In the genomic region with DNA sequence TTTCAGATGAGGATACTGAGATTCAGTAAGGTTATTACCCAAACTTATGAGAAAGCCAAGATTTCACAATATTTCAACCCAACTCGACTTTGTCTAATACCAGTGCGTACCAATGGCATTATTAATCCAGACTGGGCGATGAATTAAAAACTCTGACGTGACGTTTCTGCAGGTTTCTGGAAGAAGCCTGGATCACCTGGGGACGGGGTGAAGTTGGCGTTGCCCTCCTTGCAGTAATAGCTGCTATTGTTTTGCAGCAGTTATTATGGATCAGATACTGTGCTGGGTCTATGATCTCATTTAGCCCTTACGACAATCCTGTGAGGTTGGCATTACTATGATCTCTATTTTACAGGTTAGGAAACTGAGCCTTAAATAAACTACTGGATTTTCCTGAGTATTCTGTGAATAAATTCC, we compare ENCODE assay signal across 1 cellular context.
TF ChIP-seq lines count a peak whose summit lies in the region.

No MANE protein-coding gene starts in this region.

TF ChIP-seq in K562, 482 proteins besides CTCF, POLR2A, EP300 and RAD21 (continued from another document and continues in another):
- TF ChIP-seq ZBTB7A (IDR thresholded peaks at IDR 0.05; ENCODE audit: borderline replicate concordance, control insufficient read depth, low read depth, low read length) (no peak), LARP7 (IDR thresholded peaks at IDR 0.05) (no peak), C11orf30 (IDR thresholded peaks at IDR 0.05; ENCODE audit: low read depth) (no peak), PML (IDR thresholded peaks at IDR 0.05; ENCODE audit: low read length) (no peak), ZNF57 (CRISPR knock-in tag; IDR thresholded peaks at IDR 0.05) (no peak), ZNF586 (CRISPR knock-in tag; conservative IDR thresholded peaks at IDR 0.05) (no peak), DACH1 (IDR thresholded peaks at IDR 0.05; ENCODE audit: partially characterized antibody) (no peak), TEAD2 (tag; IDR thresholded peaks at IDR 0.05) (peak; percentile 67), STAT5A (IDR thresholded peaks at IDR 0.05; ENCODE audit: borderline replicate concordance, low read length) (no peak), NR4A1 (CRISPR knock-in tag; IDR thresholded peaks at IDR 0.05) (no peak), NR4A1 (tag; IDR thresholded peaks at IDR 0.05) (0 out of 2 replicates have a peak, but pooled peaks have one; percentile 13), MCM3 (IDR thresholded peaks at IDR 0.05) (no peak), HCFC1 (IDR thresholded peaks at IDR 0.05; ENCODE audit: low read depth, low read length) (no peak), SMAD2 (IDR thresholded peaks at IDR 0.05; ENCODE audit: low read depth, low read length) (no peak), PYGO2 (tag; IDR thresholded peaks at IDR 0.05) (no peak), NR2C2 (CRISPR knock-in tag; IDR thresholded peaks at IDR 0.05) (0 out of 2 replicates have a peak, but pooled peaks have one; percentile 64), NR2C2 (tag; IDR thresholded peaks at IDR 0.05) (no peak), BRD4 (IDR thresholded peaks at IDR 0.05) (no peak), MTA1 (IDR thresholded peaks at IDR 0.05; ENCODE audit: borderline replicate concordance) (0 out of 2 replicates have a peak, but pooled peaks have one; percentile 29), ZFP36 (IDR thresholded peaks at IDR 0.05; ENCODE audit: low read depth, low read length, partially characterized antibody) (no peak), RB1 (IDR thresholded peaks at IDR 0.05; ENCODE audit: low read depth) (no peak), ILF3 (IDR thresholded peaks at IDR 0.05; ENCODE audit: borderline replicate concordance) (peak; percentile 63; the same call in 1 of the 2 replicates), CXXC5 (CRISPR knock-in tag; IDR thresholded peaks at IDR 0.05) (no peak), NFYB (IDR thresholded peaks at IDR 0.05; ENCODE audit: extremely low read depth, insufficient read length) (no peak)
- TF ChIP-seq, protein P1, sequence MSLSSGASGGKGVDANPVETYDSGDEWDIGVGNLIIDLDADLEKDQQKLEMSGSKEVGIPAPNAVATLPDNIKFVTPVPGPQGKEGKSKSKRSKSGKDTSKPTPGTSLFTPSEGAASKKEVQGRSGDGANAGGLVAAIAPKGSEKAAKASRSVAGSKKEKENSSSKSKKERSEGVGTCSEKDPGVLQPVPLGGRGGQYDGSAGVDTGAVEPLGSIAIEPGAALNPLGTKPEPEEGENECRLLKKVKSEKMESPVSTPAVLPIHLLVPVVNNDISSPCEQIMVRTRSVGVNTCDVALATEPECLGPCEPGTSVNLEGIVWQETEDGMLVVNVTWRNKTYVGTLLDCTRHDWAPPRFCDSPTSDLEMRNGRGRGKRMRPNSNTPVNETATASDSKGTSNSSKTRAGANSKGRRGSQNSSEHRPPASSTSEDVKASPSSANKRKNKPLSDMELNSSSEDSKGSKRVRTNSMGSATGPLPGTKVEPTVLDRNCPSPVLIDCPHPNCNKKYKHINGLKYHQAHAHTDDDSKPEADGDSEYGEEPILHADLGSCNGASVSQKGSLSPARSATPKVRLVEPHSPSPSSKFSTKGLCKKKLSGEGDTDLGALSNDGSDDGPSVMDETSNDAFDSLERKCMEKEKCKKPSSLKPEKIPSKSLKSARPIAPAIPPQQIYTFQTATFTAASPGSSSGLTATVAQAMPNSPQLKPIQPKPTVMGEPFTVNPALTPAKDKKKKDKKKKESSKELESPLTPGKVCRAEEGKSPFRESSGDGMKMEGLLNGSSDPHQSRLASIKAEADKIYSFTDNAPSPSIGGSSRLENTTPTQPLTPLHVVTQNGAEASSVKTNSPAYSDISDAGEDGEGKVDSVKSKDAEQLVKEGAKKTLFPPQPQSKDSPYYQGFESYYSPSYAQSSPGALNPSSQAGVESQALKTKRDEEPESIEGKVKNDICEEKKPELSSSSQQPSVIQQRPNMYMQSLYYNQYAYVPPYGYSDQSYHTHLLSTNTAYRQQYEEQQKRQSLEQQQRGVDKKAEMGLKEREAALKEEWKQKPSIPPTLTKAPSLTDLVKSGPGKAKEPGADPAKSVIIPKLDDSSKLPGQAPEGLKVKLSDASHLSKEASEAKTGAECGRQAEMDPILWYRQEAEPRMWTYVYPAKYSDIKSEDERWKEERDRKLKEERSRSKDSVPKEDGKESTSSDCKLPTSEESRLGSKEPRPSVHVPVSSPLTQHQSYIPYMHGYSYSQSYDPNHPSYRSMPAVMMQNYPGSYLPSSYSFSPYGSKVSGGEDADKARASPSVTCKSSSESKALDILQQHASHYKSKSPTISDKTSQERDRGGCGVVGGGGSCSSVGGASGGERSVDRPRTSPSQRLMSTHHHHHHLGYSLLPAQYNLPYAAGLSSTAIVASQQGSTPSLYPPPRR (CRISPR knock-in tag; IDR thresholded peaks at IDR 0.05; ENCODE audit: borderline replicate concordance) = peak; percentile 74; the same call in 1 of the 2 replicates
- TF ChIP-seq, protein P2, sequence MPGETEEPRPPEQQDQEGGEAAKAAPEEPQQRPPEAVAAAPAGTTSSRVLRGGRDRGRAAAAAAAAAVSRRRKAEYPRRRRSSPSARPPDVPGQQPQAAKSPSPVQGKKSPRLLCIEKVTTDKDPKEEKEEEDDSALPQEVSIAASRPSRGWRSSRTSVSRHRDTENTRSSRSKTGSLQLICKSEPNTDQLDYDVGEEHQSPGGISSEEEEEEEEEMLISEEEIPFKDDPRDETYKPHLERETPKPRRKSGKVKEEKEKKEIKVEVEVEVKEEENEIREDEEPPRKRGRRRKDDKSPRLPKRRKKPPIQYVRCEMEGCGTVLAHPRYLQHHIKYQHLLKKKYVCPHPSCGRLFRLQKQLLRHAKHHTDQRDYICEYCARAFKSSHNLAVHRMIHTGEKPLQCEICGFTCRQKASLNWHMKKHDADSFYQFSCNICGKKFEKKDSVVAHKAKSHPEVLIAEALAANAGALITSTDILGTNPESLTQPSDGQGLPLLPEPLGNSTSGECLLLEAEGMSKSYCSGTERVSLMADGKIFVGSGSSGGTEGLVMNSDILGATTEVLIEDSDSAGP (CRISPR knock-in tag; IDR thresholded peaks at IDR 0.05) = no peak
- TF ChIP-seq, protein P3, sequence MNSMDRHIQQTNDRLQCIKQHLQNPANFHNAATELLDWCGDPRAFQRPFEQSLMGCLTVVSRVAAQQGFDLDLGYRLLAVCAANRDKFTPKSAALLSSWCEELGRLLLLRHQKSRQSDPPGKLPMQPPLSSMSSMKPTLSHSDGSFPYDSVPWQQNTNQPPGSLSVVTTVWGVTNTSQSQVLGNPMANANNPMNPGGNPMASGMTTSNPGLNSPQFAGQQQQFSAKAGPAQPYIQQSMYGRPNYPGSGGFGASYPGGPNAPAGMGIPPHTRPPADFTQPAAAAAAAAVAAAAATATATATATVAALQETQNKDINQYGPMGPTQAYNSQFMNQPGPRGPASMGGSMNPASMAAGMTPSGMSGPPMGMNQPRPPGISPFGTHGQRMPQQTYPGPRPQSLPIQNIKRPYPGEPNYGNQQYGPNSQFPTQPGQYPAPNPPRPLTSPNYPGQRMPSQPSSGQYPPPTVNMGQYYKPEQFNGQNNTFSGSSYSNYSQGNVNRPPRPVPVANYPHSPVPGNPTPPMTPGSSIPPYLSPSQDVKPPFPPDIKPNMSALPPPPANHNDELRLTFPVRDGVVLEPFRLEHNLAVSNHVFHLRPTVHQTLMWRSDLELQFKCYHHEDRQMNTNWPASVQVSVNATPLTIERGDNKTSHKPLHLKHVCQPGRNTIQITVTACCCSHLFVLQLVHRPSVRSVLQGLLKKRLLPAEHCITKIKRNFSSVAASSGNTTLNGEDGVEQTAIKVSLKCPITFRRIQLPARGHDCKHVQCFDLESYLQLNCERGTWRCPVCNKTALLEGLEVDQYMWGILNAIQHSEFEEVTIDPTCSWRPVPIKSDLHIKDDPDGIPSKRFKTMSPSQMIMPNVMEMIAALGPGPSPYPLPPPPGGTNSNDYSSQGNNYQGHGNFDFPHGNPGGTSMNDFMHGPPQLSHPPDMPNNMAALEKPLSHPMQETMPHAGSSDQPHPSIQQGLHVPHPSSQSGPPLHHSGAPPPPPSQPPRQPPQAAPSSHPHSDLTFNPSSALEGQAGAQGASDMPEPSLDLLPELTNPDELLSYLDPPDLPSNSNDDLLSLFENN (IDR thresholded peaks at IDR 0.05; ENCODE audit: low read depth in 2 of 2, low read length in 2 of 2) = no peak
- TF ChIP-seq, protein P4, sequence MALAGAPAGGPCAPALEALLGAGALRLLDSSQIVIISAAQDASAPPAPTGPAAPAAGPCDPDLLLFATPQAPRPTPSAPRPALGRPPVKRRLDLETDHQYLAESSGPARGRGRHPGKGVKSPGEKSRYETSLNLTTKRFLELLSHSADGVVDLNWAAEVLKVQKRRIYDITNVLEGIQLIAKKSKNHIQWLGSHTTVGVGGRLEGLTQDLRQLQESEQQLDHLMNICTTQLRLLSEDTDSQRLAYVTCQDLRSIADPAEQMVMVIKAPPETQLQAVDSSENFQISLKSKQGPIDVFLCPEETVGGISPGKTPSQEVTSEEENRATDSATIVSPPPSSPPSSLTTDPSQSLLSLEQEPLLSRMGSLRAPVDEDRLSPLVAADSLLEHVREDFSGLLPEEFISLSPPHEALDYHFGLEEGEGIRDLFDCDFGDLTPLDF (CRISPR knock-in tag; IDR thresholded peaks at IDR 0.05) = no peak; the same call in 1 of the 2 replicates
- TF ChIP-seq, protein P5, sequence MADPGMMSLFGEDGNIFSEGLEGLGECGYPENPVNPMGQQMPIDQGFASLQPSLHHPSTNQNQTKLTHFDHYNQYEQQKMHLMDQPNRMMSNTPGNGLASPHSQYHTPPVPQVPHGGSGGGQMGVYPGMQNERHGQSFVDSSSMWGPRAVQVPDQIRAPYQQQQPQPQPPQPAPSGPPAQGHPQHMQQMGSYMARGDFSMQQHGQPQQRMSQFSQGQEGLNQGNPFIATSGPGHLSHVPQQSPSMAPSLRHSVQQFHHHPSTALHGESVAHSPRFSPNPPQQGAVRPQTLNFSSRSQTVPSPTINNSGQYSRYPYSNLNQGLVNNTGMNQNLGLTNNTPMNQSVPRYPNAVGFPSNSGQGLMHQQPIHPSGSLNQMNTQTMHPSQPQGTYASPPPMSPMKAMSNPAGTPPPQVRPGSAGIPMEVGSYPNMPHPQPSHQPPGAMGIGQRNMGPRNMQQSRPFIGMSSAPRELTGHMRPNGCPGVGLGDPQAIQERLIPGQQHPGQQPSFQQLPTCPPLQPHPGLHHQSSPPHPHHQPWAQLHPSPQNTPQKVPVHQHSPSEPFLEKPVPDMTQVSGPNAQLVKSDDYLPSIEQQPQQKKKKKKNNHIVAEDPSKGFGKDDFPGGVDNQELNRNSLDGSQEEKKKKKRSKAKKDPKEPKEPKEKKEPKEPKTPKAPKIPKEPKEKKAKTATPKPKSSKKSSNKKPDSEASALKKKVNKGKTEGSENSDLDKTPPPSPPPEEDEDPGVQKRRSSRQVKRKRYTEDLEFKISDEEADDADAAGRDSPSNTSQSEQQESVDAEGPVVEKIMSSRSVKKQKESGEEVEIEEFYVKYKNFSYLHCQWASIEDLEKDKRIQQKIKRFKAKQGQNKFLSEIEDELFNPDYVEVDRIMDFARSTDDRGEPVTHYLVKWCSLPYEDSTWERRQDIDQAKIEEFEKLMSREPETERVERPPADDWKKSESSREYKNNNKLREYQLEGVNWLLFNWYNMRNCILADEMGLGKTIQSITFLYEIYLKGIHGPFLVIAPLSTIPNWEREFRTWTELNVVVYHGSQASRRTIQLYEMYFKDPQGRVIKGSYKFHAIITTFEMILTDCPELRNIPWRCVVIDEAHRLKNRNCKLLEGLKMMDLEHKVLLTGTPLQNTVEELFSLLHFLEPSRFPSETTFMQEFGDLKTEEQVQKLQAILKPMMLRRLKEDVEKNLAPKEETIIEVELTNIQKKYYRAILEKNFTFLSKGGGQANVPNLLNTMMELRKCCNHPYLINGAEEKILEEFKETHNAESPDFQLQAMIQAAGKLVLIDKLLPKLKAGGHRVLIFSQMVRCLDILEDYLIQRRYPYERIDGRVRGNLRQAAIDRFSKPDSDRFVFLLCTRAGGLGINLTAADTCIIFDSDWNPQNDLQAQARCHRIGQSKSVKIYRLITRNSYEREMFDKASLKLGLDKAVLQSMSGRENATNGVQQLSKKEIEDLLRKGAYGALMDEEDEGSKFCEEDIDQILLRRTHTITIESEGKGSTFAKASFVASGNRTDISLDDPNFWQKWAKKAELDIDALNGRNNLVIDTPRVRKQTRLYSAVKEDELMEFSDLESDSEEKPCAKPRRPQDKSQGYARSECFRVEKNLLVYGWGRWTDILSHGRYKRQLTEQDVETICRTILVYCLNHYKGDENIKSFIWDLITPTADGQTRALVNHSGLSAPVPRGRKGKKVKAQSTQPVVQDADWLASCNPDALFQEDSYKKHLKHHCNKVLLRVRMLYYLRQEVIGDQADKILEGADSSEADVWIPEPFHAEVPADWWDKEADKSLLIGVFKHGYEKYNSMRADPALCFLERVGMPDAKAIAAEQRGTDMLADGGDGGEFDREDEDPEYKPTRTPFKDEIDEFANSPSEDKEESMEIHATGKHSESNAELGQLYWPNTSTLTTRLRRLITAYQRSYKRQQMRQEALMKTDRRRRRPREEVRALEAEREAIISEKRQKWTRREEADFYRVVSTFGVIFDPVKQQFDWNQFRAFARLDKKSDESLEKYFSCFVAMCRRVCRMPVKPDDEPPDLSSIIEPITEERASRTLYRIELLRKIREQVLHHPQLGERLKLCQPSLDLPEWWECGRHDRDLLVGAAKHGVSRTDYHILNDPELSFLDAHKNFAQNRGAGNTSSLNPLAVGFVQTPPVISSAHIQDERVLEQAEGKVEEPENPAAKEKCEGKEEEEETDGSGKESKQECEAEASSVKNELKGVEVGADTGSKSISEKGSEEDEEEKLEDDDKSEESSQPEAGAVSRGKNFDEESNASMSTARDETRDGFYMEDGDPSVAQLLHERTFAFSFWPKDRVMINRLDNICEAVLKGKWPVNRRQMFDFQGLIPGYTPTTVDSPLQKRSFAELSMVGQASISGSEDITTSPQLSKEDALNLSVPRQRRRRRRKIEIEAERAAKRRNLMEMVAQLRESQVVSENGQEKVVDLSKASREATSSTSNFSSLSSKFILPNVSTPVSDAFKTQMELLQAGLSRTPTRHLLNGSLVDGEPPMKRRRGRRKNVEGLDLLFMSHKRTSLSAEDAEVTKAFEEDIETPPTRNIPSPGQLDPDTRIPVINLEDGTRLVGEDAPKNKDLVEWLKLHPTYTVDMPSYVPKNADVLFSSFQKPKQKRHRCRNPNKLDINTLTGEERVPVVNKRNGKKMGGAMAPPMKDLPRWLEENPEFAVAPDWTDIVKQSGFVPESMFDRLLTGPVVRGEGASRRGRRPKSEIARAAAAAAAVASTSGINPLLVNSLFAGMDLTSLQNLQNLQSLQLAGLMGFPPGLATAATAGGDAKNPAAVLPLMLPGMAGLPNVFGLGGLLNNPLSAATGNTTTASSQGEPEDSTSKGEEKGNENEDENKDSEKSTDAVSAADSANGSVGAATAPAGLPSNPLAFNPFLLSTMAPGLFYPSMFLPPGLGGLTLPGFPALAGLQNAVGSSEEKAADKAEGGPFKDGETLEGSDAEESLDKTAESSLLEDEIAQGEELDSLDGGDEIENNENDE (IDR thresholded peaks at IDR 0.05; ENCODE audit: low read depth, low read length) = no peak
- TF ChIP-seq, protein P6, sequence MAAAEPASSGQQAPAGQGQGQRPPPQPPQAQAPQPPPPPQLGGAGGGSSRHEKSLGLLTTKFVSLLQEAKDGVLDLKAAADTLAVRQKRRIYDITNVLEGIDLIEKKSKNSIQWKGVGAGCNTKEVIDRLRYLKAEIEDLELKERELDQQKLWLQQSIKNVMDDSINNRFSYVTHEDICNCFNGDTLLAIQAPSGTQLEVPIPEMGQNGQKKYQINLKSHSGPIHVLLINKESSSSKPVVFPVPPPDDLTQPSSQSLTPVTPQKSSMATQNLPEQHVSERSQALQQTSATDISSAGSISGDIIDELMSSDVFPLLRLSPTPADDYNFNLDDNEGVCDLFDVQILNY (CRISPR knock-in tag; IDR thresholded peaks at IDR 0.05) = peak; percentile 38; the same call in 1 of the 2 replicates
